10 cellular contexts compared by ENCODE assay signal in genomic region chr7:122544463-122544862, GRCh38.
DNase-seq lines count a peak whose midpoint lies in the region; ATAC-seq and TF ChIP-seq lines count a peak whose summit lies in the region.
"Had no signal": no experiment of that assay in that cellular context is flagged by ENCODE, and none has a peak within 500 bp of the region (broad histone marks: within the 10 kb centered on the region; RNA-seq: fewer than 3 reads in every experiment).

No MANE protein-coding gene starts in this region.

- peak overlapping the region; percentile 16 for H3K4me2 ChIP-seq in MM.1S (ENCODE audit: low read depth, low read length)

- peak overlapping the region; percentile 53; the same call in 1 of the 2 replicates for H3K27ac ChIP-seq in MM.1S (ENCODE audit: low read length)
- H3K27ac ChIP-seq: thoracic aorta had no signal

- H3K4me1 Mint-ChIP-seq in naive B cell = peaks cover 0 to 6% (median 4%) of the 10 kb centered on the region in 3 donors
- H3K4me1 Mint-ChIP-seq in activated T-helper 2 cell treated with anti-CD3 and anti-CD28 coated beads, Interferon-gamma antibody, Interleukin-2, Interleukin-4, amounts not matched to agents 10 μg/mL and 5 μg/mL and 100 μg/mL, durations not matched to agents 14 hours and 24 hours and 36 hours (ENCODE audit: low read depth) = no peaks in the 10 kb centered on the region

- H3K27me3 ChIP-seq in MM.1S (replicated peaks; ENCODE audit: insufficient read depth, low read length) = no peaks in the 10 kb centered on the region

- H3K9me3 Mint-ChIP-seq in naive B cell = peaks cover 0 to 2% (median 0%) of the 10 kb centered on the region in 7 donors
- H3K9me3 Mint-ChIP-seq in activated T-helper 2 cell treated with anti-CD3 and anti-CD28 coated beads, Interferon-gamma antibody, Interleukin-2, Interleukin-4, amounts not matched to agents 10 μg/mL and 5 μg/mL and 100 μg/mL, durations not matched to agents 14 hours and 24 hours and 36 hours = no peaks in the 10 kb centered on the region
- H3K9me3 Mint-ChIP-seq: dendritic cell treated with granulocyte-macrophage colony-stimulating factor and Interleukin-4, amounts not matched to agents 40 ng/mL and 50 ng/mL, for 4 days had no signal

- H3K36me3 ChIP-seq in MM.1S (replicated peaks; ENCODE audit: insufficient read depth, low read length) = no peaks in the 10 kb centered on the region
- H3K36me3 ChIP-seq: thoracic aorta had no signal

- no peaks in the 10 kb centered on the region for H3K9me3 ChIP-seq in MM.1S (replicated peaks; ENCODE audit: insufficient read depth, low read length)
- H3K9me3 ChIP-seq: thoracic aorta had no signal

- no peak for TF ChIP-seq CTCF in MM.1S (IDR thresholded peaks at IDR 0.05; ENCODE audit: low read length)

- H3K9me2 ChIP-seq in MM.1S (replicated peaks; ENCODE audit: insufficient read depth, low read length) = no peaks in the 10 kb centered on the region

- DNase-seq in MM.1S (peak; percentile 73), naive B cell (peak; percentile 2), SHP77 treated with DMSO at 0.1 percent for 48 hours (lab: John Stamatoyannopoulos, UW) (no peak)
- DNase-seq in activated CD4-positive, alpha-beta T cell treated with anti-CD3 and anti-CD28 coated beads for 1 hour = no peak
- no peak for DNase-seq in activated CD4-positive, CD25-positive, alpha-beta regulatory T cell treated with anti-CD3 and anti-CD28 coated beads, Interleukin-2, amount 50 U/mL, for 72 hours
- no peak for DNase-seq in activated T-helper 2 cell treated with anti-CD3 and anti-CD28 coated beads, Interferon-gamma antibody, Interleukin-2, Interleukin-4, amounts not matched to agents 10 μg/mL and 5 μg/mL and 100 μg/mL, durations not matched to agents 14 hours and 24 hours and 36 hours (ENCODE audit: low spot score)

- H3K36me3 Mint-ChIP-seq in naive B cell = no peaks in the 10 kb centered on the region
- no peaks in the 10 kb centered on the region for H3K36me3 Mint-ChIP-seq in activated T-helper 2 cell treated with anti-CD3 and anti-CD28 coated beads, Interferon-gamma antibody, Interleukin-2, Interleukin-4, amounts not matched to agents 10 μg/mL and 5 μg/mL and 100 μg/mL, durations not matched to agents 14 hours and 24 hours and 36 hours (ENCODE audit: low read depth)

- ATAC-seq in GM19043 (IDR thresholded peaks at IDR 0.05; ENCODE audit: low read depth, unreplicated experiment) (peak; percentile 96), HG02798 (IDR thresholded peaks at IDR 0.05; ENCODE audit: poor library complexity, unreplicated experiment) (peak; percentile 92), naive B cell (ENCODE audit: low read depth in 2 of 2) (peak; percentile 72 to 81)

- H3K27ac Mint-ChIP-seq in naive B cell = no peak overlapping the region
- H3K27ac Mint-ChIP-seq in activated T-helper 2 cell treated with anti-CD3 and anti-CD28 coated beads, Interferon-gamma antibody, Interleukin-2, Interleukin-4, amounts not matched to agents 10 μg/mL and 5 μg/mL and 100 μg/mL, durations not matched to agents 14 hours and 24 hours and 36 hours = no peak overlapping the region

- no peaks in the 10 kb centered on the region for H3K79me2 ChIP-seq in MM.1S (ENCODE audit: low read length)

- no peaks in the 10 kb centered on the region for H4K20me1 ChIP-seq in MM.1S (ENCODE audit: insufficient read depth, low read length)

- intact Hi-C loops in activated T-helper 2 cell treated with anti-CD3 and anti-CD28 coated beads, Interferon-gamma antibody, Interleukin-2, Interleukin-4, amounts not matched to agents 10 μg/mL and 5 μg/mL and 100 μg/mL, durations not matched to agents 14 hours and 24 hours and 36 hours (cut with micrococcal nuclease) = no loop called here

- no peak overlapping the region; the same call in 1 of the 2 replicates for H2AFZ ChIP-seq in MM.1S (ENCODE audit: low read length)

- H3F3A ChIP-seq in MM.1S (ENCODE audit: insufficient read depth, low read length) = peaks cover 11% of the 10 kb centered on the region; the same call in 1 of the 2 replicates

- H3K4me1 ChIP-seq in MM.1S (ENCODE audit: low read length) = peaks cover 18% of the 10 kb centered on the region

- no peak overlapping the region for H3K4me3 ChIP-seq in MM.1S (ENCODE audit: low read length)
- H3K4me3 ChIP-seq: thoracic aorta had no signal

- H3K27me3 Mint-ChIP-seq in naive B cell = no peaks in the 10 kb centered on the region
- H3K27me3 Mint-ChIP-seq in activated T-helper 2 cell treated with anti-CD3 and anti-CD28 coated beads, Interferon-gamma antibody, Interleukin-2, Interleukin-4, amounts not matched to agents 10 μg/mL and 5 μg/mL and 100 μg/mL, durations not matched to agents 14 hours and 24 hours and 36 hours (ENCODE audit: low read depth) = no peaks in the 10 kb centered on the region
- H3K27me3 Mint-ChIP-seq: dendritic cell treated with granulocyte-macrophage colony-stimulating factor and Interleukin-4, amounts not matched to agents 40 ng/mL and 50 ng/mL, for 4 days had no signal

- H3K4me3 Mint-ChIP-seq in naive B cell = no peak overlapping the region
- H3K4me3 Mint-ChIP-seq in activated T-helper 2 cell treated with anti-CD3 and anti-CD28 coated beads, Interferon-gamma antibody, Interleukin-2, Interleukin-4, amounts not matched to agents 10 μg/mL and 5 μg/mL and 100 μg/mL, durations not matched to agents 14 hours and 24 hours and 36 hours (ENCODE audit: low read depth) = no peak overlapping the region
- H3K4me3 Mint-ChIP-seq: dendritic cell treated with granulocyte-macrophage colony-stimulating factor and Interleukin-4, amounts not matched to agents 40 ng/mL and 50 ng/mL, for 4 days had no signal

- H3K9ac ChIP-seq in MM.1S (ENCODE audit: low read length) = no peak overlapping the region

Comparison
In these comparisons a context has a peak if more than half of its experiments do, and no peak if none do; other contexts are left out.
1. DNase-seq: peak in MM.1S (single experiment) and naive B cell (single experiment); none in activated CD4-positive, alpha-beta T cell treated with anti-CD3 and anti-CD28 coated beads for 1 hour (single experiment), SHP77 treated with DMSO at 0.1 percent for 48 hours (single experiment), activated CD4-positive, CD25-positive, alpha-beta regulatory T cell treated with anti-CD3 and anti-CD28 coated beads, Interleukin-2, amount 50 U/mL, for 72 hours (single experiment) and activated T-helper 2 cell treated with anti-CD3 and anti-CD28 coated beads, Interferon-gamma antibody, Interleukin-2, Interleukin-4, amounts not matched to agents 10 μg/mL and 5 μg/mL and 100 μg/mL, durations not matched to agents 14 hours and 24 hours and 36 hours (single experiment).
2. Peak in every context shown above with its lines, with median percentiles within 50 percentile points of each other: ATAC-seq.